20 cellular contexts compared by ENCODE assay signal in the genomic region with DNA sequence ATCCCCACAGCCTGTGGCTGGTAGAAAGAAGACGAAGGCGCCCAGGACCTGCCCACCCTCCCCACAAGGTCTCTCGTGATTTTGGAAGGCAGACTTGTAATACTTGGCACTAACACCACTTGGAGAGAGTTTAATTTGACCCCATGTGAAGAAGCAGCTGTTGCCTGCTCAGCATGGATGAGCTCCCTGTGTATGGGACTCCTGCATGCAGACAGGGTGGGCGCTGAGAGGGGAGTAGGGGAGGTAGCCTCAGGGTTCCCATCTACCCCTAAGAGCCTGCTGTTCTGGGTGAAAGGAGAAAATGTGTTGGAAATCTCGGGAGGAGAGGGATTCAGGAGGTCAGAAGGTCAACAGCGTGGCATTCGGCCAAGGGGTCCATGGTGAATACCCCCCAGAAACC.
DNase-seq lines count a peak whose midpoint lies in the region; ATAC-seq and TF ChIP-seq lines count a peak whose summit lies in the region.
"Had no signal": no experiment of that assay in that cellular context is flagged by ENCODE, and none has a peak within 500 bp of the region (broad histone marks: within the 10 kb centered on the region; RNA-seq: fewer than 3 reads in every experiment).

No MANE protein-coding gene starts in this region.

- H3K27me3 ChIP-seq in RWPE2 (ENCODE audit: insufficient read depth, poor library complexity, severe bottlenecking): no peaks in the 10 kb centered on the region
- no peaks in the 10 kb centered on the region for H3K27me3 ChIP-seq in osteoblast (ENCODE audit: insufficient read depth, low read length)
- peaks cover 0 to 14% (median 0%) of the 10 kb centered on the region in 7 donors for H3K27me3 ChIP-seq in spleen (replicated peaks in 1 of 7)
- H3K27me3 ChIP-seq in adrenal gland: no peaks in the 10 kb centered on the region
- H3K27me3 ChIP-seq: BLaER1 had no signal

- no peak overlapping the region for H3K27ac ChIP-seq in RWPE2 (ENCODE audit: poor library complexity, severe bottlenecking)
- no peak overlapping the region for H3K27ac ChIP-seq in osteoblast (ENCODE audit: low read depth, low read length)
- H3K27ac ChIP-seq in spleen: no peak overlapping the region
- H3K27ac ChIP-seq in adrenal gland: no peak overlapping the region
- H3K27ac ChIP-seq: 22Rv1, BLaER1, C4-2B had no signal

- no peak for TF ChIP-seq CTCF in RWPE2 (IDR thresholded peaks at IDR 0.05; ENCODE audit: poor library complexity, severe bottlenecking)
- TF ChIP-seq CTCF in osteoblast (IDR thresholded peaks at IDR 0.05; ENCODE audit: extremely low read depth, low read depth, low read length): no peak
- TF ChIP-seq CTCF in spleen (IDR thresholded peaks at IDR 0.05 in 8 of 11, conservative IDR thresholded peaks at IDR 0.05 in 3 of 11): no peak
- no peak for TF ChIP-seq CTCF in adrenal gland (IDR thresholded peaks at IDR 0.05)

- no peaks in the 10 kb centered on the region for H3K79me2 ChIP-seq in osteoblast (ENCODE audit: insufficient read depth, low read length)

- H3K9me3 ChIP-seq in RWPE2 (ENCODE audit: severe bottlenecking): no peaks in the 10 kb centered on the region
- no peaks in the 10 kb centered on the region for H3K9me3 ChIP-seq in osteoblast (ENCODE audit: low read depth, low read length)
- no peaks in the 10 kb centered on the region for H3K9me3 ChIP-seq in spleen
- no peaks in the 10 kb centered on the region for H3K9me3 ChIP-seq in adrenal gland (replicated peaks in 1 of 3)
- H3K9me3 ChIP-seq: BLaER1, HAP-1 had no signal

- H3K4me3 ChIP-seq in RWPE2 (ENCODE audit: severe bottlenecking) (no peak overlapping the region), osteoblast (ENCODE audit: insufficient read depth, low read length) (no peak overlapping the region), spleen (no peak overlapping the region), adrenal gland (no peak overlapping the region)
- H3K4me3 ChIP-seq: BLaER1, GM23338, HAP-1 had no signal

- H4K20me1 ChIP-seq in osteoblast (ENCODE audit: insufficient read depth, low read length): no peaks in the 10 kb centered on the region
- H4K20me1 ChIP-seq: BLaER1 had no signal

- DNase-seq in NCI-H1694 treated with DMSO at 0.1 percent for 48 hours (lab: John Stamatoyannopoulos, UW) (peak; percentile 2), NCI-H1694 (lab: John Stamatoyannopoulos, UW) (no peak), RWPE2 (ENCODE audit: low spot score) (peak; percentile 20), osteoblast (ENCODE audit: insufficient read length, low spot score, missing footprints) (peak; percentile 62), spleen (peak; percentile 23), adrenal gland (no peak)
- DNase-seq in effector CD8-positive, alpha-beta T cell (lab: John Stamatoyannopoulos, UW): no peak
- DNase-seq in activated CD8-positive, alpha-beta memory T cell treated with anti-CD3 and anti-CD28 coated beads for 24 hours: no peak
- DNase-seq: Calu3; CD4-positive, alpha-beta T cell; CD8-positive, alpha-beta memory T cell; COR-L47; DMS53; DMS79 treated with DMSO at 0.1 percent for 48 hours; GF-D8 had no signal

- TF ChIP-seq POLR2A in spleen (IDR thresholded peaks at IDR 0.05) (no peak), adrenal gland (IDR thresholded peaks at IDR 0.05) (no peak)

- H2AFZ ChIP-seq in osteoblast (ENCODE audit: low read length): no peak overlapping the region
- H2AFZ ChIP-seq: GM23338 had no signal

- no peak for ATAC-seq in RWPE2 (ENCODE audit: low read depth)
- ATAC-seq: GM23338 had no signal

- intact Hi-C loops in spleen (cut with DNase I; ENCODE audit: low total_unique reads) (no loop called here), adrenal gland (cut with DNase I) (no loop called here)

- WGBS in spleen, 5 donors: 71 to 79% (median 72%) methylated on average over 7 of the region's 7 CpGs
- 59 to 70% (median 61%) methylated on average over 7 of the region's 7 CpGs for WGBS in adrenal gland, 4 donors

- no peaks in the 10 kb centered on the region for H3K36me3 ChIP-seq in RWPE2 (ENCODE audit: low read depth)
- H3K36me3 ChIP-seq in osteoblast (ENCODE audit: insufficient read depth, low read length): no peaks in the 10 kb centered on the region
- no peaks in the 10 kb centered on the region for H3K36me3 ChIP-seq in spleen
- H3K36me3 ChIP-seq in adrenal gland (replicated peaks in 1 of 2): no peaks in the 10 kb centered on the region
- H3K36me3 ChIP-seq: BLaER1, HAP-1 had no signal

- H3K4me2 ChIP-seq in osteoblast (ENCODE audit: insufficient read depth, low read length): no peak overlapping the region
- H3K4me2 ChIP-seq: BLaER1, GM23338 had no signal

- H3K4me1 ChIP-seq in RWPE2 (ENCODE audit: insufficient read depth, poor library complexity, severe bottlenecking) (no peaks in the 10 kb centered on the region), osteoblast (ENCODE audit: insufficient read depth, low read length) (no peaks in the 10 kb centered on the region), spleen (no peaks in the 10 kb centered on the region), adrenal gland (replicated peaks in 1 of 2) (no peaks in the 10 kb centered on the region)
- H3K4me1 ChIP-seq: BLaER1, HAP-1 had no signal

Comparison
In these comparisons a context has a peak if more than half of its experiments do, and no peak if none do; other contexts are left out.
1. DNase-seq: peak in NCI-H1694 treated with DMSO at 0.1 percent for 48 hours (single experiment), RWPE2 (single experiment), osteoblast (single experiment) and spleen (single experiment); none in NCI-H1694 (single experiment), adrenal gland (0 of 7), effector CD8-positive, alpha-beta T cell (single experiment) and activated CD8-positive, alpha-beta memory T cell treated with anti-CD3 and anti-CD28 coated beads for 24 hours (single experiment).